ENCODE assay signal across 25 cellular contexts in genomic region chr17:82397449-82398335, GRCh38. TPM values are rescaled to one million over a fixed set of nuclear protein-coding genes. Genes with fewer than 3 reads are reported as not detected.
DNase-seq lines count a peak whose midpoint lies in the region; ATAC-seq and TF ChIP-seq lines count a peak whose summit lies in the region.
"Had no signal": no experiment of that assay in that cellular context is flagged by ENCODE, and none has a peak within 500 bp of the region (broad histone marks: within the 10 kb centered on the region; RNA-seq: fewer than 3 reads in every experiment).

No MANE protein-coding gene starts in this region.

- no peak for DNase-seq in stimulated activated naive CD8-positive, alpha-beta T cell treated with anti-CD3 and anti-CD28 coated beads, Interleukin-15, amount 100 ng/mL, for 72 hours
- DNase-seq in stimulated activated naive CD8-positive, alpha-beta T cell treated with anti-CD3 and anti-CD28 coated beads, Interleukin-15, Interleukin-2, amounts not matched to agents 100 U/mL and 50 U/mL, for 24 hours = no peak
- DNase-seq in neuronal stem cell (ENCODE audit: low spot score) = no peak
- DNase-seq in colonic mucosa = no peak
- no peak for DNase-seq in coronary artery (ENCODE audit: low spot score)
- DNase-seq: activated CD4-positive, alpha-beta T cell treated with anti-CD3 and anti-CD28 coated beads for 36 hours; COR-L47; endodermal cell; Karpas-422; NCI-H2029; NCI-H82; nucleus accumbens; OCI-M1; right lobe of liver; SIG-M5; T-cell; thyroid gland had no signal

- H2BK120ac ChIP-seq in neuronal stem cell (ENCODE audit: low read depth, low read length) = no peak overlapping the region

- peak; percentile 5 for ATAC-seq in stimulated activated naive CD8-positive, alpha-beta T cell treated with anti-CD3 and anti-CD28 coated beads, Interleukin-15, amount 100 ng/mL, for 72 hours
- ATAC-seq in stimulated activated naive CD8-positive, alpha-beta T cell treated with anti-CD3 and anti-CD28 coated beads, Interleukin-15, Interleukin-2, amounts not matched to agents 100 U/mL and 50 U/mL, for 24 hours = no peak
- no peak for ATAC-seq in GM18498 (IDR thresholded peaks at IDR 0.05; ENCODE audit: unreplicated experiment)
- ATAC-seq: activated CD4-positive, alpha-beta T cell treated with anti-CD3 and anti-CD28 coated beads for 36 hours; T-cell had no signal

- no peaks in the 10 kb centered on the region for H3K9me3 Mint-ChIP-seq in stimulated activated naive CD8-positive, alpha-beta T cell treated with anti-CD3 and anti-CD28 coated beads, Interleukin-15, amount 100 ng/mL, for 72 hours
- H3K9me3 Mint-ChIP-seq: activated naive CD4-positive, alpha-beta T cell treated with anti-CD3 and anti-CD28 coated beads, Interleukin-2, amount 50 U/mL, for 24 hours; activated T-helper 1 cell treated with anti-CD3 and anti-CD28 coated beads, Interleukin-12 subunit alpha, Interleukin-12 subunit beta, Interleukin-2, Interleukin-4 antibody, amounts not matched to agents 30 ng/mL and 10 ng/mL and 1 ng/mL, durations not matched to agents 14 hours and 24 hours and 36 hours; endodermal cell; T-cell had no signal

- H3K4me1 Mint-ChIP-seq in stimulated activated naive CD8-positive, alpha-beta T cell treated with anti-CD3 and anti-CD28 coated beads, Interleukin-15, amount 100 ng/mL, for 72 hours = peaks cover 22% of the 10 kb centered on the region
- H3K4me1 Mint-ChIP-seq: endodermal cell had no signal

- no peak overlapping the region for H2BK15ac ChIP-seq in neuronal stem cell (ENCODE audit: low read length)

- H3K27me3 Mint-ChIP-seq in stimulated activated naive CD8-positive, alpha-beta T cell treated with anti-CD3 and anti-CD28 coated beads, Interleukin-15, amount 100 ng/mL, for 72 hours = no peaks in the 10 kb centered on the region
- H3K27me3 Mint-ChIP-seq: activated CD4-positive, alpha-beta T cell treated with anti-CD3 and anti-CD28 coated beads for 36 hours; activated naive CD4-positive, alpha-beta T cell treated with anti-CD3 and anti-CD28 coated beads, Interleukin-2, amount 50 U/mL, for 24 hours; T-cell had no signal

- H2AK5ac ChIP-seq in neuronal stem cell (ENCODE audit: low read depth, low read length) = no peak overlapping the region

- H3K4ac ChIP-seq in neuronal stem cell (ENCODE audit: low read length) = no peak overlapping the region

- no peak overlapping the region for H3K14ac ChIP-seq in neuronal stem cell (ENCODE audit: low read length)

- no peak overlapping the region for H4K91ac ChIP-seq in neuronal stem cell (ENCODE audit: low read depth, low read length, poor library complexity)

- H2BK12ac ChIP-seq in neuronal stem cell (ENCODE audit: low read length) = no peak overlapping the region

- H3K79me1 ChIP-seq in neuronal stem cell (ENCODE audit: low read depth, low read length) = peaks cover 7% of the 10 kb centered on the region

- no peaks in the 10 kb centered on the region for H3K9me3 ChIP-seq in neuronal stem cell (replicated peaks in 1 of 2; ENCODE audit: control insufficient read depth in 2 of 2, insufficient read depth in 1 of 2, low read depth in 1 of 2, low read length in 2 of 2)
- H3K9me3 ChIP-seq in colonic mucosa = no peaks in the 10 kb centered on the region
- H3K9me3 ChIP-seq: heart left ventricle, right lobe of liver, thyroid gland had no signal

- H3K9ac ChIP-seq in neuronal stem cell (ENCODE audit: low read depth, low read length, poor library complexity) (no peak overlapping the region), colonic mucosa (ENCODE audit: low read depth in 2 of 2, low read length in 2 of 2) (no peak overlapping the region)

- peak overlapping the region; percentile 84 for H3K27ac ChIP-seq in VCaP
- no peak overlapping the region for H3K27ac ChIP-seq in neuronal stem cell (replicated peaks; ENCODE audit: low read length)
- no peak overlapping the region for H3K27ac ChIP-seq in colonic mucosa
- H3K27ac ChIP-seq in coronary artery = no peak overlapping the region
- H3K27ac ChIP-seq: right lobe of liver had no signal

- H3K36me3 ChIP-seq in neuronal stem cell (replicated peaks in 1 of 2; ENCODE audit: control insufficient read depth in 2 of 2, insufficient read depth in 2 of 2, low read length in 2 of 2) (peaks cover 5 to 45% of the 10 kb centered on the region in 2 donors), colonic mucosa (no peaks in the 10 kb centered on the region)
- H3K36me3 ChIP-seq: right lobe of liver had no signal

- intact Hi-C loops in colonic mucosa (cut with DNase I) = no loop called here

- no peak overlapping the region for H3K4me2 ChIP-seq in neuronal stem cell (ENCODE audit: insufficient read depth, low read length, poor library complexity, severe bottlenecking)

- peak overlapping the region; percentile 31 for H3K23ac ChIP-seq in neuronal stem cell (ENCODE audit: low read depth, low read length, poor library complexity)

- no CpG with 5 or more reads among the region's 38 CpGs for WGBS in neuronal stem cell (ENCODE audit: extremely low coverage in 2 of 2, insufficient read length in 2 of 2, insufficient replicate concordance in 1 of 2), 2 donors

- peak overlapping the region in 1 of 2 donors; percentile 37 for H3K4me3 ChIP-seq in neuronal stem cell (ENCODE audit: low read length in 2 of 2)
- no peak overlapping the region for H3K4me3 ChIP-seq in colonic mucosa
- no peak overlapping the region for H3K4me3 ChIP-seq in coronary artery
- H3K4me3 ChIP-seq: heart left ventricle, right lobe of liver, thyroid gland had no signal

- H4K8ac ChIP-seq in neuronal stem cell (ENCODE audit: low read depth, low read length) = no peak overlapping the region

- H3K27me3 ChIP-seq in neuronal stem cell (ENCODE audit: control insufficient read depth in 3 of 3, insufficient read depth in 3 of 3, low read depth in 1 of 3, low read length in 3 of 3) = no peaks in the 10 kb centered on the region
- H3K27me3 ChIP-seq in colonic mucosa = no peaks in the 10 kb centered on the region
- H3K27me3 ChIP-seq: heart left ventricle, right lobe of liver, thyroid gland had no signal

- H3K4me1 ChIP-seq in neuronal stem cell (ENCODE audit: control insufficient read depth in 2 of 2, insufficient read depth in 1 of 2, low read depth in 1 of 2, low read length in 2 of 2) = no peaks in the 10 kb centered on the region
- no peaks in the 10 kb centered on the region for H3K4me1 ChIP-seq in colonic mucosa
- H3K4me1 ChIP-seq: thyroid gland had no signal

- H3K4me3 Mint-ChIP-seq in stimulated activated naive CD8-positive, alpha-beta T cell treated with anti-CD3 and anti-CD28 coated beads, Interleukin-15, amount 100 ng/mL, for 72 hours = no peak overlapping the region
- H3K4me3 Mint-ChIP-seq: activated CD4-positive, alpha-beta T cell treated with anti-CD3 and anti-CD28 coated beads for 36 hours; activated naive CD4-positive, alpha-beta T cell treated with anti-CD3 and anti-CD28 coated beads, Interleukin-2, amount 50 U/mL, for 24 hours; activated T-helper 1 cell treated with anti-CD3 and anti-CD28 coated beads, Interleukin-12 subunit alpha, Interleukin-12 subunit beta, Interleukin-2, Interleukin-4 antibody, amounts not matched to agents 30 ng/mL and 10 ng/mL and 1 ng/mL, durations not matched to agents 14 hours and 24 hours and 36 hours; endodermal cell; T-cell had no signal

- no peak overlapping the region for H3K27ac Mint-ChIP-seq in stimulated activated naive CD8-positive, alpha-beta T cell treated with anti-CD3 and anti-CD28 coated beads, Interleukin-15, amount 100 ng/mL, for 72 hours
- H3K27ac Mint-ChIP-seq: activated CD4-positive, alpha-beta T cell treated with anti-CD3 and anti-CD28 coated beads for 36 hours; activated naive CD4-positive, alpha-beta T cell treated with anti-CD3 and anti-CD28 coated beads, Interleukin-2, amount 50 U/mL, for 24 hours; activated T-helper 1 cell treated with anti-CD3 and anti-CD28 coated beads, Interleukin-12 subunit alpha, Interleukin-12 subunit beta, Interleukin-2, Interleukin-4 antibody, amounts not matched to agents 30 ng/mL and 10 ng/mL and 1 ng/mL, durations not matched to agents 14 hours and 24 hours and 36 hours; endodermal cell; T-cell had no signal

- no peak overlapping the region for H2AFZ ChIP-seq in neuronal stem cell (ENCODE audit: low read length)

- peak overlapping the region; percentile 13 for H3K18ac ChIP-seq in neuronal stem cell (ENCODE audit: low read length)

- TF ChIP-seq CTCF in VCaP (conservative IDR thresholded peaks at IDR 0.05) (no peak), colonic mucosa (IDR thresholded peaks at IDR 0.05) (no peak), coronary artery (IDR thresholded peaks at IDR 0.05) (no peak)

- H2BK5ac ChIP-seq in neuronal stem cell (ENCODE audit: low read length) = no peak overlapping the region

RNA-seq across cellular contexts. Expression of gene HEXD, which starts 20.5 kb away (rescaled TPM):
- 19.9 TPM for polyA plus RNA-seq in neuronal stem cell (2013, experiment 1 of 2)
- polyA plus RNA-seq in neuronal stem cell (2013, experiment 2 of 2) = 19.4 TPM
- 10 to 100 TPM; 26.3 to 31.4 TPM for total RNA-seq in colonic mucosa

RNA-seq across cellular contexts. Expression of gene OGFOD3, which starts 20.7 kb away (rescaled TPM):
- 14.8 TPM for polyA plus RNA-seq in neuronal stem cell (2013, experiment 1 of 2)
- 15.3 TPM for polyA plus RNA-seq in neuronal stem cell (2013, experiment 2 of 2)
- 10 to 100 TPM; 23.3 to 40.8 TPM for total RNA-seq in colonic mucosa

RNA-seq across cellular contexts. Expression of gene UTS2R, which starts 26.1 kb away (rescaled TPM):
- 0.11 TPM for polyA plus RNA-seq in neuronal stem cell (2013, experiment 1 of 2)
- polyA plus RNA-seq in neuronal stem cell (2013, experiment 2 of 2) = 0.12 TPM
- total RNA-seq in colonic mucosa = not detected
- total RNA-seq: activated CD4-positive, alpha-beta T cell treated with anti-CD3 and anti-CD28 coated beads for 36 hours; activated T-helper 1 cell treated with anti-CD3 and anti-CD28 coated beads, Interleukin-12 subunit alpha, Interleukin-12 subunit beta, Interleukin-2, Interleukin-4 antibody, amounts not matched to agents 30 ng/mL and 10 ng/mL and 1 ng/mL, durations not matched to agents 14 hours and 24 hours and 36 hours; astrocyte; HT1080; lower leg skin; right lobe of liver; T-cell had no signal

RNA-seq across cellular contexts. Expression of gene TEX19, which starts 38.6 kb away (rescaled TPM):
- polyA plus RNA-seq in neuronal stem cell (2013, experiment 1 of 2) = 0.28 TPM
- 0.19 TPM for polyA plus RNA-seq in neuronal stem cell (2013, experiment 2 of 2)
- not detected for total RNA-seq in colonic mucosa
- total RNA-seq: activated CD4-positive, alpha-beta T cell treated with anti-CD3 and anti-CD28 coated beads for 36 hours; astrocyte; heart left ventricle; lower leg skin; right lobe of liver; T-cell had no signal
- polyA plus RNA-seq: heart left ventricle had no signal

RNA-seq across cellular contexts. Expression of gene CYBC1, which starts 52.9 kb away (rescaled TPM):
- polyA plus RNA-seq in neuronal stem cell (2013, experiment 1 of 2) = 42.0 TPM
- polyA plus RNA-seq in neuronal stem cell (2013, experiment 2 of 2) = 41.3 TPM
- total RNA-seq in colonic mucosa = 10 to 100 TPM; 58.4 to 79.0 TPM
